In the genomic region with DNA sequence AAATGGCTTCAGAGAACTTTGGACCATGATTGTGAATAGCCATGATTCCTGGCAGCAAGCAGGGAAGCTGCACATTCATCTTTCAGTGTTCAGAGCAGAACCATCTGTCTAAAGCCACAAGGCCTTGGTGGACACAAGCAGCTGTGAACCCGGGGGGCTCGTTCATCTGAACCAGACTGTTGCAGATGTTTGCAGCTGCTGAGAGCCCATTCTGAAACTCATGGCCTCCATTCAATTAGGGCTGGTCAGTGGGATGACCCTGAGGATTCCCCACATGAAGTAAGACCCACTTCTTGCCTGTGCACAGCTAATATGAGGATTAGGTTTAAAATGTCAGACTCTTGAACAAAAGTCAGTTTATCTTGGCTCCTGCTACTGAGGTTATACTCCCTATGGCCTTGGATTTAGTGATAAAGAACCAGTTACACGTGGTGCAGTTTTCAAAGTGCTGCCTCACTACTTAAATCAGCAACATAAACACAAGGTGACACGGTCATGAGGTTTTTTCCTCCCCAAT, we compare ENCODE assay signal across 14 cellular contexts.
A peak's percentile ranks its signal among the peaks of the same experiment; 100 is the strongest.
DNase-seq lines count a peak whose midpoint lies in the region; ATAC-seq and TF ChIP-seq lines count a peak whose summit lies in the region.
"Had no signal": no experiment of that assay in that cellular context is flagged by ENCODE, and none has a peak within 500 bp of the region (broad histone marks: within the 10 kb centered on the region; RNA-seq: fewer than 3 reads in every experiment).

No MANE protein-coding gene starts in this region.

- H2AK5ac ChIP-seq in mesenchymal stem cell (ENCODE audit: low read length, severe bottlenecking) (no peak overlapping the region), mesendoderm (ENCODE audit: low read length) (no peak overlapping the region)

- H4K91ac ChIP-seq in mesenchymal stem cell (ENCODE audit: low read length) = no peak overlapping the region

- H3K56ac ChIP-seq in mesendoderm (ENCODE audit: low read length) = no peak overlapping the region

- no peaks in the 10 kb centered on the region for H3K79me2 ChIP-seq in mesendoderm (ENCODE audit: control insufficient read depth, insufficient read depth, low read length)
- H3K79me2 ChIP-seq in PC-3 (ENCODE audit: low read length) = no peaks in the 10 kb centered on the region

- BruUV-seq in PC-3 (replicated peaks; lab: Mats Ljungman, UMichigan) = no TSS peak

- H3K23ac ChIP-seq in mesenchymal stem cell (ENCODE audit: low read length in 2 of 2) (no peak overlapping the region), mesendoderm (ENCODE audit: low read length) (no peak overlapping the region)

- H3K9me3 ChIP-seq in RWPE2 (ENCODE audit: severe bottlenecking) (no peaks in the 10 kb centered on the region), esophagus muscularis mucosa (no peaks in the 10 kb centered on the region), mesenchymal stem cell (ENCODE audit: control insufficient read depth, low read length) (no peaks in the 10 kb centered on the region), PC-3 (ENCODE audit: low read length) (no peaks in the 10 kb centered on the region)

- TF ChIP-seq CTCF in RWPE2 (IDR thresholded peaks at IDR 0.05; ENCODE audit: poor library complexity, severe bottlenecking) (no peak), esophagus muscularis mucosa (IDR thresholded peaks at IDR 0.05) (no peak), PC-3 (conservative IDR thresholded peaks at IDR 0.05; ENCODE audit: low read depth, low read length) (no peak)

- ATAC-seq in RWPE2 (ENCODE audit: low read depth) = no peak; the same call in 1 of the 3 replicates
- no peak for ATAC-seq in HG03280 (IDR thresholded peaks at IDR 0.05; ENCODE audit: unreplicated experiment)
- ATAC-seq in GM18505 (IDR thresholded peaks at IDR 0.05; ENCODE audit: unreplicated experiment) = no peak
- no peak for ATAC-seq in PC-3

- H2AFZ ChIP-seq in mesenchymal stem cell (ENCODE audit: low read depth, low read length) (no peak overlapping the region), PC-3 (ENCODE audit: low read length) (no peak overlapping the region)

- WGBS in esophagus muscularis mucosa = 57% methylated on average over 4 of the region's 4 CpGs
- 57% methylated on average over 3 of the region's 4 CpGs for WGBS in mesenchymal stem cell
- WGBS in mesendoderm (ENCODE audit: extremely low coverage, insufficient coverage, low lambda C conversion rate) = no CpG with 5 or more reads among the region's 4 CpGs

- H3K36me3 ChIP-seq in RWPE2 (ENCODE audit: low read depth) (no peaks in the 10 kb centered on the region), esophagus muscularis mucosa (no peaks in the 10 kb centered on the region), mesenchymal stem cell (ENCODE audit: control insufficient read depth in 1 of 2, insufficient read depth in 2 of 2, low read depth in 1 of 2, low read length in 2 of 2) (no peaks in the 10 kb centered on the region), mesendoderm (ENCODE audit: control insufficient read depth, insufficient read depth, low read length) (no peaks in the 10 kb centered on the region), PC-3 (ENCODE audit: low read depth, low read length) (no peaks in the 10 kb centered on the region)
- H3K36me3 ChIP-seq: WERI-Rb-1 had no signal

- TF ChIP-seq POLR2A in esophagus muscularis mucosa (IDR thresholded peaks at IDR 0.05; ENCODE audit: low read depth) (no peak), GM18505 (IDR thresholded peaks at IDR 0.05; ENCODE audit: borderline replicate concordance, extremely low read depth, insufficient read depth, insufficient read length) (no peak)

- H2BK120ac ChIP-seq in mesenchymal stem cell (ENCODE audit: low read depth, low read length) (no peak overlapping the region), mesendoderm (ENCODE audit: low read depth, low read length) (no peak overlapping the region)

- H4K20me1 ChIP-seq in PC-3 (ENCODE audit: low read length) = no peaks in the 10 kb centered on the region

- H3K4ac ChIP-seq in mesenchymal stem cell (ENCODE audit: low read depth in 1 of 2, low read length in 2 of 2) = no peak overlapping the region
- no peak overlapping the region for H3K4ac ChIP-seq in mesendoderm (ENCODE audit: low read depth, low read length)

- TF ChIP-seq EP300 in esophagus muscularis mucosa (IDR thresholded peaks at IDR 0.05) = no peak

- H3K14ac ChIP-seq in mesenchymal stem cell (ENCODE audit: low read length in 2 of 2) = no peak overlapping the region

- H3K27me3 ChIP-seq in RWPE2 (ENCODE audit: insufficient read depth, poor library complexity, severe bottlenecking) (no peaks in the 10 kb centered on the region), esophagus muscularis mucosa (no peaks in the 10 kb centered on the region), mesenchymal stem cell (ENCODE audit: control insufficient read depth in 1 of 2, insufficient read depth in 1 of 2, low read length in 2 of 2) (no peaks in the 10 kb centered on the region), mesendoderm (ENCODE audit: insufficient read depth, low read length, poor library complexity) (no peaks in the 10 kb centered on the region), PC-3 (ENCODE audit: low read length) (no peaks in the 10 kb centered on the region)

- POLR2A ChIA-PET in PC-3 (lab: Charles Lee; ENCODE audit: unreplicated experiment) = no interaction called here

- no peak overlapping the region for H2BK12ac ChIP-seq in mesenchymal stem cell (ENCODE audit: low read length in 2 of 2)

- H3K79me1 ChIP-seq in mesenchymal stem cell (replicated peaks; ENCODE audit: low read length, poor library complexity, severe bottlenecking) = no peaks in the 10 kb centered on the region
- H3K79me1 ChIP-seq in mesendoderm (ENCODE audit: low read length) = no peaks in the 10 kb centered on the region

- DNase-seq in RWPE2 (ENCODE audit: low spot score) (no peak), esophagus muscularis mucosa (ENCODE audit: extremely low spot score) (no peak), mesenchymal stem cell (peak; percentile 30), superior temporal gyrus (ENCODE audit: extremely low spot score) (peak; percentile 72), mesendoderm (no peak), PC-3 (no peak)
- DNase-seq: activated CD8-positive, alpha-beta memory T cell treated with anti-CD3 and anti-CD28 coated beads, Interleukin-2, amount 50 U/mL, for 4 hours; amniotic stem cell; H7; NCI-H1436; NCI-H524 treated with DMSO at 0.1 percent for 48 hours; WERI-Rb-1 had no signal

- H3K27ac ChIP-seq in RWPE2 (ENCODE audit: poor library complexity, severe bottlenecking) (peak overlapping the region; percentile 48), esophagus muscularis mucosa (replicated peaks in 1 of 4) (peak overlapping the region; percentile 51 to 67 (median 58)), mesenchymal stem cell (ENCODE audit: low read length, poor library complexity, severe bottlenecking) (no peak overlapping the region), mesendoderm (ENCODE audit: low read depth, low read length) (no peak overlapping the region), PC-3 (ENCODE audit: low read length) (no peak overlapping the region)
- H3K27ac ChIP-seq: WERI-Rb-1 had no signal

- intact Hi-C loops in esophagus muscularis mucosa (cut with DNase I) (loop anchor here (10.0 kb wide), 1 partner anchor 101 kb away; no protein-coding TSS in a partner anchor), PC-3 (cut with micrococcal nuclease) (no loop called here)

- H3F3A ChIP-seq in PC-3 (ENCODE audit: low read length, unreplicated experiment) = no peaks in the 10 kb centered on the region

- no peak overlapping the region for H2BK5ac ChIP-seq in mesenchymal stem cell (ENCODE audit: low read depth, low read length, poor library complexity, severe bottlenecking)
- H2BK5ac ChIP-seq in mesendoderm (ENCODE audit: low read length) = no peak overlapping the region

- no peak overlapping the region for H2BK15ac ChIP-seq in mesenchymal stem cell (ENCODE audit: low read depth, poor library complexity, severe bottlenecking)
- H2BK15ac ChIP-seq in mesendoderm (replicated peaks; ENCODE audit: low read depth) = no peak overlapping the region

- peak overlapping the region in 1 of 2 experiments; percentile 8 for H3K18ac ChIP-seq in mesenchymal stem cell (ENCODE audit: low read depth in 1 of 2, low read length in 2 of 2)
- H3K18ac ChIP-seq in mesendoderm (ENCODE audit: low read length) = no peak overlapping the region

- H3K9me2 ChIP-seq in PC-3 (replicated peaks; ENCODE audit: low read length) = no peaks in the 10 kb centered on the region

- peak overlapping the region; percentile 77 for H3K9ac ChIP-seq in mesenchymal stem cell (ENCODE audit: low read length)
- no peak overlapping the region for H3K9ac ChIP-seq in mesendoderm (ENCODE audit: low read length)
- H3K9ac ChIP-seq in PC-3 (ENCODE audit: low read length) = no peak overlapping the region

- peaks cover 17% of the 10 kb centered on the region for H3K4me1 ChIP-seq in RWPE2 (ENCODE audit: insufficient read depth, poor library complexity, severe bottlenecking)
- H3K4me1 ChIP-seq in esophagus muscularis mucosa = peaks cover 0 to 24% (median 18%) of the 10 kb centered on the region in 4 donors
- no peaks in the 10 kb centered on the region for H3K4me1 ChIP-seq in mesenchymal stem cell (ENCODE audit: control insufficient read depth, insufficient read depth, low read depth, low read length)
- no peaks in the 10 kb centered on the region for H3K4me1 ChIP-seq in mesendoderm (ENCODE audit: control insufficient read depth, low read depth, low read length)
- H3K4me1 ChIP-seq in PC-3 (ENCODE audit: insufficient read depth, low read length) = no peaks in the 10 kb centered on the region

- no peak overlapping the region for H3K4me3 ChIP-seq in RWPE2 (ENCODE audit: severe bottlenecking)
- peak overlapping the region in 3 of 4 donors; percentile 27 to 40 (median 31) for H3K4me3 ChIP-seq in esophagus muscularis mucosa
- peak overlapping the region in 1 of 2 experiments; percentile 75 for H3K4me3 ChIP-seq in mesenchymal stem cell (ENCODE audit: insufficient read depth in 1 of 2, low read depth in 1 of 2, low read length in 2 of 2)
- H3K4me3 ChIP-seq in mesendoderm (ENCODE audit: low read length) = no peak overlapping the region
- no peak overlapping the region for H3K4me3 ChIP-seq in PC-3 (ENCODE audit: low read length)

- no peak overlapping the region for H4K5ac ChIP-seq in mesendoderm (ENCODE audit: low read length)

- H4K8ac ChIP-seq in mesenchymal stem cell (ENCODE audit: low read length) (no peak overlapping the region), mesendoderm (ENCODE audit: low read depth, low read length) (no peak overlapping the region)

- H3K4me2 ChIP-seq in mesenchymal stem cell (ENCODE audit: low read length, poor library complexity, severe bottlenecking) (no peak overlapping the region), mesendoderm (ENCODE audit: low read length) (no peak overlapping the region), PC-3 (ENCODE audit: low read length) (no peak overlapping the region)

- CTCF ChIA-PET in PC-3 (lab: Charles Lee) = no interaction called here

Comparison
In these comparisons a context has a peak if more than half of its experiments do, and no peak if none do; other contexts are left out.
1. DNase-seq: peak in mesenchymal stem cell (single experiment) and superior temporal gyrus (single experiment); none in RWPE2 (single experiment), esophagus muscularis mucosa (single experiment), mesendoderm (single experiment) and PC-3 (single experiment).
2. H3K27ac ChIP-seq: peak in RWPE2 (single experiment) and esophagus muscularis mucosa (4 of 4); none in mesenchymal stem cell (single experiment), mesendoderm (single experiment) and PC-3 (single experiment).
3. H3K4me3 ChIP-seq: peak in esophagus muscularis mucosa (3 of 4); none in RWPE2 (single experiment), mesendoderm (single experiment) and PC-3 (single experiment).